In the genomic region with DNA sequence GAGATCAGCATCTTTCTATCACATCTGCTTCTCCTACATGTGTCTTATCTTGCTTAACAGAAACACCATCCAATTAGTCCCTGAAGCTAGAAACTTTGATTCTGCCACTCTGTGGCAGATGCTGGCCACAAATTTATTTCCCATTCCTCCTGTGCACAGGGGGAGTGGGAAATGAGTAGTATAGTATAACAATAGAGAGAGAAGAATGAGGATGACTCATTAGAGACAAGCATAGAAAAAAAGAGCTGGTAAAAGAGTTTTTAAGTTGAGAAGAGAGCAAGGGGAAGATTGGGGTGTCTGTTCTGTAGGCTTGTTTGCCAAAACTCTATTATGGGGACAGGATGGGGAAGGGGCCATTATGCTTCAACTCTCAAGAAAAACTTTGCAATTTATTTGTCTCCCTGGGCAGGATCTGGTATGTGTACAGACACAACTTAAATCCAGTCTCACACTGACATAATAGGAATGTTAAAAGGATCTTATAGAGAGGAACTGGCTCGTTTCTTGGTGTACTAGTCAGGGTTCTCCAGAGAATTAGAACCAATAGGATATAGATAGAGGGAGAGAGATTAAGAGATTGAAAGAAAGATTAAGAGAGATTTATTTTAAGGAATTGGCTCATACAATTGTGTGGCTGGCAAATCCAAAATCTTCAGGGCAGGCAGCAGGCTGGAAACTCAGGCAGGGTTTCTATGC, we compare ENCODE assay signal across 1 cellular context.
TF ChIP-seq lines count a peak whose summit lies in the region.

No MANE protein-coding gene starts in this region.

TF ChIP-seq in H1, 55 proteins besides CTCF, POLR2A, EP300 and RAD21 (continued from another document):
- TF ChIP-seq CHD1 (IDR thresholded peaks at IDR 0.05; ENCODE audit: low read depth, low read length) (no peak), CHD2 (IDR thresholded peaks at IDR 0.05; ENCODE audit: low read length) (no peak), MAFK (IDR thresholded peaks at IDR 0.05; ENCODE audit: low read depth, low read length) (no peak), HDAC2 (IDR thresholded peaks at IDR 0.05; ENCODE audit: borderline replicate concordance in 1 of 2, low read depth in 2 of 2, low read length in 2 of 2) (no peak), SP2 (IDR thresholded peaks at IDR 0.05; ENCODE audit: low read length) (no peak)
- TF ChIP-seq, protein P1, sequence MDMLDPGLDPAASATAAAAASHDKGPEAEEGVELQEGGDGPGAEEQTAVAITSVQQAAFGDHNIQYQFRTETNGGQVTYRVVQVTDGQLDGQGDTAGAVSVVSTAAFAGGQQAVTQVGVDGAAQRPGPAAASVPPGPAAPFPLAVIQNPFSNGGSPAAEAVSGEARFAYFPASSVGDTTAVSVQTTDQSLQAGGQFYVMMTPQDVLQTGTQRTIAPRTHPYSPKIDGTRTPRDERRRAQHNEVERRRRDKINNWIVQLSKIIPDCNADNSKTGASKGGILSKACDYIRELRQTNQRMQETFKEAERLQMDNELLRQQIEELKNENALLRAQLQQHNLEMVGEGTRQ (IDR thresholded peaks at IDR 0.05; ENCODE audit: low read length) = no peak
- TF ChIP-seq, protein P2, sequence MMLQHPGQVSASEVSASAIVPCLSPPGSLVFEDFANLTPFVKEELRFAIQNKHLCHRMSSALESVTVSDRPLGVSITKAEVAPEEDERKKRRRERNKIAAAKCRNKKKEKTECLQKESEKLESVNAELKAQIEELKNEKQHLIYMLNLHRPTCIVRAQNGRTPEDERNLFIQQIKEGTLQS (IDR thresholded peaks at IDR 0.05; ENCODE audit: insufficient read depth, low read depth, low read length) = no peak
